8 cellular contexts compared by ENCODE assay signal in the genomic region with DNA sequence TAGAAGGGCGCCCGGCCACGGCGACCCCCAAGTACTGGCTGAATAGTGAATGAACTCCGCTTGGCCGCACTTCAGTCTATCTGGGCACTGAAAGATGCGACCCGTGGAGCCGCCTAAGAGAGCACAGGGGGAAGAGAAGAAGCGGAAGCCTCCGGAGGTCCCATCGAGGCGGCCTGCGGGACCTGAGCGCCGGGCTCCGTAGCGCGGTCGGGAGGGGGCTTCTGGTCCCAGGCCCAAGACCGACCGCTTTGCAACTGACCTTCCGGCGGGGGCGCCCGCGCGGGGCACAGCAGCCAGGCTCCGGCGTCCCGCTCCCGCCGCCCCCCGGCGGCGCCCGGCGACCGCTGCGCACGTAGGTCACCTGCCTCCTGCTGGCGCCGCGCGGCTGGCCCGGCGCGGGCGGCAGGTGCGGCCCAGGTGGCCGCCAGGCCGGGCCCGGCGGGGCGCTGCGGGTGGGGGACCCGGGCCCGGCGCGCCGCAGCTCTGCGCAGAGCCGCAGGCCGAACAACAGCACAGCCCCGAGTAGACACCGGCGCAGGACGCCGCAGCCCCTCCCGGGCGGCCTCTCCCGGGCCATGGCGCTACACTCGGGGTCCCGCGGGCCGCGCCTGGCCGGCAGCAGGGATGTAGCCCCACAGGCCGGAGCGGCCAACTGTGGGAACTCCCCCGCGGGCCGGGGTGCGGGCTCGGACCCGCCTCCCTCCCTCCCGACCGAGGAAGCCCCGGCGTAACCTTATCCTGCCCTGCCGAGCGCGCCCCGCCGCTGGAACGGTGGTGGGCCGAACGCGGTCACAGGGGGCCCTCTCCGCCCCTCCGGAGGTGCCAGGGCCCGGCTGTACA. TPM values are rescaled to one million over a fixed set of nuclear protein-coding genes. Genes with fewer than 3 reads are reported as not detected.
A peak's percentile ranks its signal among the peaks of the same experiment; 100 is the strongest.
DNase-seq lines count a peak whose midpoint lies in the region; ATAC-seq, FAIRE-seq and TF ChIP-seq lines count a peak whose summit lies in the region.

A gene with protein sequence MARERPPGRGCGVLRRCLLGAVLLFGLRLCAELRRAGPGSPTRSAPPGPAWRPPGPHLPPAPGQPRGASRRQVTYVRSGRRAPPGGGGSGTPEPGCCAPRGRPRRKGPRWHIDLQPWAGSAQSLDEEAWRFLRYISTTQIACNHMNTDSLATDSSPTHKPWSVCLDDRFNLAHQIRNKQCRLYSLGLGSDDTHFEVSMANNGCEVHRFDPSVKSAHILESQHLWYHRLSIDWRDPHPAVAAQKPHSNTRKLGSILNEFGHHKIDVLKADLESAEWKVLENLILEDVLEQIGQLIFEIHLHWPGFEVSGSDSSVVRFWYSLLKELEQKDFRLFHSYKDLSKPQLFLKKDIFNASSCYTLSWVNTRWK (minus strand): TSS at position 654 of the 840 bp plus-strand sequence. CDS start 77 bp downstream, at position 577.

- intact Hi-C loops in sigmoid colon (cut with DNase I), result loop anchor here (2.0 to 10.0 kb wide), 2 partner anchors 29 to 517 kb away; a partner anchor contains a TSS

- TF ChIP-seq CTCF in right atrium auricular region (IDR thresholded peaks at IDR 0.05) (peak in 1 of 2 donors; percentile 8), sigmoid colon (IDR thresholded peaks at IDR 0.05) (no peak)

- peak; percentile 13 for DNase-seq in 8988T
- DNase-seq in GM12891 (ENCODE audit: insufficient read length, low spot score), result peak; percentile 15
- peak; percentile 13 to 28 for DNase-seq in activated T-cell treated with anti-CD3 and anti-CD28 coated beads, Interleukin-2, amount 50 U/mL, for 72 hours
- DNase-seq in right atrium auricular region (ENCODE audit: low spot score), result no peak
- no peak for DNase-seq in sigmoid colon
- no peak for DNase-seq in effector memory CD4-positive, alpha-beta T cell
- DNase-seq in NCI-H446 (lab: John Stamatoyannopoulos, UW), result no peak

- no peak for FAIRE-seq in GM12891 (lab: Jason Lieb, UNC)

- 1 to 2% methylated on average over 103 of the region's 103 CpGs for WGBS in sigmoid colon, 2 donors

- H3K9me3 Mint-ChIP-seq in activated T-cell treated with anti-CD3 and anti-CD28 coated beads, Interleukin-2, amount 50 U/mL, for 72 hours, result no peaks in the 10 kb centered on the region

- H3K36me3 Mint-ChIP-seq in activated T-cell treated with anti-CD3 and anti-CD28 coated beads, Interleukin-2, amount 50 U/mL, for 72 hours (ENCODE audit: insufficient read depth in 2 of 2), result no peaks in the 10 kb centered on the region

- no peak for TF ChIP-seq EP300 in sigmoid colon (IDR thresholded peaks at IDR 0.05)

- H3K36me3 ChIP-seq in right atrium auricular region, result no peaks in the 10 kb centered on the region
- no peaks in the 10 kb centered on the region for H3K36me3 ChIP-seq in sigmoid colon
- no peaks in the 10 kb centered on the region for H3K36me3 ChIP-seq in effector memory CD4-positive, alpha-beta T cell (ENCODE audit: control insufficient read depth, insufficient read depth, low read length)

- no peak within 1 kb of the TSS for H3K27ac Mint-ChIP-seq in activated T-cell treated with anti-CD3 and anti-CD28 coated beads, Interleukin-2, amount 50 U/mL, for 72 hours

- H3K4me3 Mint-ChIP-seq in activated T-cell treated with anti-CD3 and anti-CD28 coated beads, Interleukin-2, amount 50 U/mL, for 72 hours, result peak within 1 kb of the TSS; percentile 63 to 86

- no peak for TF ChIP-seq POLR2A in GM12891 (IDR thresholded peaks at IDR 0.05; ENCODE audit: low read depth, low read length)
- no peak for TF ChIP-seq POLR2A in sigmoid colon (IDR thresholded peaks at IDR 0.05)

- H3K4me1 ChIP-seq in right atrium auricular region (peaks cover 0 to 5% of the 10 kb centered on the region in 2 donors), sigmoid colon (peaks cover 0 to 54% (median 52%) of the 10 kb centered on the region in 4 donors)
- peaks cover 3% of the 10 kb centered on the region for H3K4me1 ChIP-seq in effector memory CD4-positive, alpha-beta T cell (ENCODE audit: control insufficient read depth, insufficient read depth, low read length, poor library complexity, severe bottlenecking)

- H3K27me3 ChIP-seq in right atrium auricular region, result no peaks in the 10 kb centered on the region
- no peaks in the 10 kb centered on the region for H3K27me3 ChIP-seq in sigmoid colon
- H3K27me3 ChIP-seq in effector memory CD4-positive, alpha-beta T cell (replicated peaks; ENCODE audit: control insufficient read depth, insufficient read depth, low read length, poor library complexity, severe bottlenecking), result peaks cover 10% of the 10 kb centered on the region

- H3K9me3 ChIP-seq in right atrium auricular region, result no peaks in the 10 kb centered on the region
- no peaks in the 10 kb centered on the region for H3K9me3 ChIP-seq in sigmoid colon
- H3K9me3 ChIP-seq in effector memory CD4-positive, alpha-beta T cell (ENCODE audit: control insufficient read depth, low read length), result no peaks in the 10 kb centered on the region

- H3K4me1 Mint-ChIP-seq in activated T-cell treated with anti-CD3 and anti-CD28 coated beads, Interleukin-2, amount 50 U/mL, for 72 hours (ENCODE audit: low read depth), result peaks cover 14% of the 10 kb centered on the region

- ATAC-seq in activated T-cell treated with anti-CD3 and anti-CD28 coated beads, Interleukin-2, amount 50 U/mL, for 72 hours (replicated peaks in 1 of 2), result peak; percentile 69 to 79
- ATAC-seq in GM19351 (IDR thresholded peaks at IDR 0.05; ENCODE audit: unreplicated experiment), result no peak

- peaks cover 36% of the 10 kb centered on the region for H3K27me3 Mint-ChIP-seq in activated T-cell treated with anti-CD3 and anti-CD28 coated beads, Interleukin-2, amount 50 U/mL, for 72 hours (ENCODE audit: low read depth)

- peak within 1 kb of the TSS; percentile 62 to 82 for H3K27ac ChIP-seq in right atrium auricular region
- peak within 1 kb of the TSS; percentile 93 to 98 (median 95) for H3K27ac ChIP-seq in sigmoid colon
- no peak within 1 kb of the TSS for H3K27ac ChIP-seq in effector memory CD4-positive, alpha-beta T cell (ENCODE audit: insufficient read depth, low read length, poor library complexity, severe bottlenecking)

- H3K4me3 ChIP-seq in right atrium auricular region, result peak within 1 kb of the TSS; percentile 59 to 64
- peak within 1 kb of the TSS; percentile 56 to 74 (median 68) for H3K4me3 ChIP-seq in sigmoid colon
- H3K4me3 ChIP-seq in effector memory CD4-positive, alpha-beta T cell (ENCODE audit: insufficient read depth, low read depth, low read length, poor library complexity, severe bottlenecking), result no peak within 1 kb of the TSS

TF ChIP-seq in GM12891, 5 proteins besides CTCF, POLR2A, EP300 and RAD21:
- no peak for TF ChIP-seq SPI1 (IDR thresholded peaks at IDR 0.05; ENCODE audit: low read depth, low read length)
- no peak for TF ChIP-seq POLR2AphosphoS5 (IDR thresholded peaks at IDR 0.05; ENCODE audit: low read depth, low read length)
- TF ChIP-seq TAF1 (IDR thresholded peaks at IDR 0.05; ENCODE audit: low read depth, low read length), result no peak
- no peak for TF ChIP-seq PAX5 (IDR thresholded peaks at IDR 0.05; ENCODE audit: insufficient read depth, low read length, severe bottlenecking)
- no peak for TF ChIP-seq POU2F2 (IDR thresholded peaks at IDR 0.05; ENCODE audit: low read depth, low read length)

RNA-seq across cellular contexts. Expression of the gene that starts here (rescaled TPM):
- not detected for polyA plus RNA-seq in GM12891 (2012; ENCODE audit: low read depth, missing spikeins)
- total RNA-seq in activated T-cell treated with anti-CD3 and anti-CD28 coated beads, Interleukin-2, amount 50 U/mL, for 72 hours, result not detected
- 1 to 10 TPM; 1.2 to 1.5 TPM for total RNA-seq in right atrium auricular region
- total RNA-seq in sigmoid colon, result 10 to 100 TPM; 24.4 to 41.3 (median 39.9) TPM
- under 1 TPM in 1 of 3 donors, not detected in 2; 0.76 TPM for polyA plus RNA-seq in sigmoid colon

Comparison
In these comparisons a context has a peak if more than half of its experiments do, and no peak if none do; other contexts are left out.
1. RNA of the gene that starts here (total RNA-seq): 24.4 to 41.3 TPM in sigmoid colon; 1.2 to 1.5 TPM in right atrium auricular region and not detected in activated T-cell treated with anti-CD3 and anti-CD28 coated beads, Interleukin-2, amount 50 U/mL, for 72 hours; every median in the first group is over 10 times any median in the second.
2. Peak in DNase-seq and ATAC-seq in activated T-cell treated with anti-CD3 and anti-CD28 coated beads, Interleukin-2, amount 50 U/mL, for 72 hours; RNA of the gene not detected or under 1 TPM.
3. DNase-seq: peak in 8988T (single experiment) and GM12891 (single experiment); none in right atrium auricular region (single experiment), sigmoid colon (single experiment), effector memory CD4-positive, alpha-beta T cell (0 of 3) and NCI-H446 (0 of 2).